Comparison of ENCODE assay signal across 33 cellular contexts in genomic region chr12:109305547-109305946, GRCh38. TPM values are rescaled to one million over a fixed set of nuclear protein-coding genes. Genes with fewer than 3 reads are reported as not detected.
"Had no signal": no experiment of that assay in that cellular context is flagged by ENCODE, and none has a peak within 500 bp of the region (broad histone marks: within the 10 kb centered on the region; RNA-seq: fewer than 3 reads in every experiment).

No MANE protein-coding gene starts in this region.

- H3K9me3 ChIP-seq: esophagus squamous epithelium, gastrocnemius medialis, heart right ventricle, left lung, lower lobe of right lung, mucosa of descending colon had no signal

- DNase-seq: cortex of kidney; effector CD8-positive, alpha-beta T cell; effector memory CD8-positive, alpha-beta T cell; endodermal cell; erythroblast; esophagus squamous epithelium; foreskin fibroblast; foreskin melanocyte; gastrocnemius medialis; glutamatergic neuron; head of caudate nucleus; heart right ventricle; hippocampal formation; left cardiac atrium; left lung; left ventricle myocardium superior; lower lobe of right lung; mesenchymal stem cell; mucosa of descending colon; naive B cell; naive thymus-derived CD8-positive, alpha-beta T cell had no signal

- FAIRE-seq: endometrium, islet of Langerhans, keratinocyte had no signal

- H3K4me3 ChIP-seq: esophagus squamous epithelium, gastrocnemius medialis, heart right ventricle, left lung, lower lobe of right lung, mucosa of descending colon had no signal

- H3K36me3 ChIP-seq: esophagus squamous epithelium, gastrocnemius medialis, heart right ventricle, left lung, lower lobe of right lung had no signal

- ATAC-seq: effector memory CD8-positive, alpha-beta T cell; esophagus mucosa; gastrocnemius medialis; heart right ventricle; left cardiac atrium; left lung; left ventricle myocardium superior; lower lobe of right lung; mucosa of descending colon; naive thymus-derived CD8-positive, alpha-beta T cell had no signal

- H3K27ac ChIP-seq: epithelial cell of prostate, esophagus squamous epithelium, gastrocnemius medialis, heart right ventricle, left lung, lower lobe of right lung had no signal

RNA-seq across cellular contexts. Expression of gene FOXN4, which starts 3.5 kb away (rescaled TPM):
- total RNA-seq: dermis microvascular lymphatic vessel endothelial cell; esophagus mucosa; esophagus squamous epithelium; gastrocnemius medialis; glomerular endothelial cell; kidney epithelial cell; left cardiac atrium; left lung; left ventricle myocardium superior; lower lobe of right lung; lung microvascular endothelial cell; mesenteric fat pad; mesothelial cell of epicardium; myocyte; naive thymus-derived CD8-positive, alpha-beta T cell had no signal
- polyA plus RNA-seq: heart right ventricle, keratinocyte had no signal

RNA-seq across cellular contexts. Expression of gene MYO1H, which starts 42.2 kb away (rescaled TPM):
- total RNA-seq: dermis microvascular lymphatic vessel endothelial cell; endodermal cell; gastrocnemius medialis; glomerular endothelial cell; kidney epithelial cell; lung microvascular endothelial cell; mesothelial cell of epicardium; myocyte; naive thymus-derived CD8-positive, alpha-beta T cell had no signal
- polyA plus RNA-seq: keratinocyte; naive thymus-derived CD8-positive, alpha-beta T cell had no signal
